ENCODE assay signal across 8 cellular contexts in genomic region chr4:121277194-121278105, GRCh38.
A peak's percentile ranks its signal among the peaks of the same experiment; 100 is the strongest.
DNase-seq lines count a peak whose midpoint lies in the region; ATAC-seq and TF ChIP-seq lines count a peak whose summit lies in the region.

No MANE protein-coding gene starts in this region.

- no peak overlapping the region for H3K4me3 ChIP-seq in psoas muscle

- DNase-seq in EH (ENCODE audit: low read depth) (peak; percentile 4), M059J (ENCODE audit: low read depth) (peak; percentile 28), foreskin keratinocyte (no peak), NCI-H128 (lab: John Stamatoyannopoulos, UW; ENCODE audit: unreplicated experiment) (no peak), caudate nucleus (lab: John Stamatoyannopoulos, UW) (no peak), psoas muscle (no peak)
- DNase-seq in activated CD4-positive, alpha-beta T cell treated with anti-CD3 and anti-CD28 coated beads, Interleukin-2, amount 50 U/mL, for 4 hours, result no peak

- peak; percentile 57 for ATAC-seq in GM21576 (IDR thresholded peaks at IDR 0.05; ENCODE audit: unreplicated experiment)
- ATAC-seq in foreskin keratinocyte, result peak; percentile 38
- ATAC-seq in psoas muscle, result no peak

- H3K27me3 ChIP-seq in foreskin keratinocyte, result no peaks in the 10 kb centered on the region
- H3K27me3 ChIP-seq in psoas muscle (ENCODE audit: insufficient read depth in 3 of 3, low read length in 2 of 3), result peaks cover 0 to 3% (median 0%) of the 10 kb centered on the region in 3 donors

- intact Hi-C loops in psoas muscle (cut with DNase I), result no loop called here

- H3K36me3 ChIP-seq in psoas muscle (ENCODE audit: insufficient read depth in 1 of 2, low read depth in 1 of 2), result no peaks in the 10 kb centered on the region

- no peaks in the 10 kb centered on the region for H3K9me3 ChIP-seq in psoas muscle

- WGBS in psoas muscle, 3 donors, result 41 to 77% (median 62%) methylated on average over 5 of the region's 5 CpGs

- no peaks in the 10 kb centered on the region for H3K4me1 ChIP-seq in foreskin keratinocyte
- H3K4me1 ChIP-seq in psoas muscle, result no peaks in the 10 kb centered on the region

- H3K27ac ChIP-seq in foreskin keratinocyte, result no peak overlapping the region
- no peak overlapping the region for H3K27ac ChIP-seq in caudate nucleus (ENCODE audit: low read depth, low read length)
- H3K27ac ChIP-seq in psoas muscle, result no peak overlapping the region

- TF ChIP-seq CTCF in foreskin keratinocyte (conservative IDR thresholded peaks at IDR 0.05), result peak; percentile 40
- no peak for TF ChIP-seq CTCF in psoas muscle (IDR thresholded peaks at IDR 0.05)

Comparison
In these comparisons a context has a peak if more than half of its experiments do, and no peak if none do; other contexts are left out.
1. DNase-seq: peak in EH (single experiment) and M059J (single experiment); none in foreskin keratinocyte (0 of 2), NCI-H128 (single experiment), caudate nucleus (0 of 61), psoas muscle (0 of 2) and activated CD4-positive, alpha-beta T cell treated with anti-CD3 and anti-CD28 coated beads, Interleukin-2, amount 50 U/mL, for 4 hours (0 of 2).
2. ATAC-seq: peak in GM21576 (single experiment) and foreskin keratinocyte (single experiment); none in psoas muscle (0 of 4).